In genomic region chr1:235083589-235084323, GRCh38 we compare ENCODE assay signal across 8 cellular contexts. TPM values are rescaled to one million over a fixed set of nuclear protein-coding genes. Genes with fewer than 3 reads are reported as not detected.
DNase-seq lines count a peak whose midpoint lies in the region; ATAC-seq and TF ChIP-seq lines count a peak whose summit lies in the region.

No MANE protein-coding gene starts in this region.

- peaks cover 8 to 13% of the 10 kb centered on the region in 2 donors for H3K4me1 ChIP-seq in lung (ENCODE audit: control insufficient read depth in 2 of 2, insufficient read depth in 2 of 2, low read length in 2 of 2)

- no peaks in the 10 kb centered on the region for H3K36me3 ChIP-seq in lung (ENCODE audit: control insufficient read depth in 2 of 2, insufficient read depth in 2 of 2, low read length in 2 of 2)

- WGBS in lung, 2 donors = 15 to 26% methylated on average over 16 of the region's 16 CpGs

- H3K27ac ChIP-seq in lung (ENCODE audit: low read depth in 1 of 2, low read length in 1 of 2) = peak overlapping the region; percentile 92 to 97

- ATAC-seq in GM19043 (IDR thresholded peaks at IDR 0.05; ENCODE audit: low read depth, unreplicated experiment) (peak; percentile 62), HG03457 (IDR thresholded peaks at IDR 0.05; ENCODE audit: unreplicated experiment) (peak; percentile 53), lung (ENCODE audit: insufficient read depth, low FRiP score) (peak; percentile 94)

- H3K9me3 ChIP-seq in lung (ENCODE audit: control insufficient read depth in 2 of 2, insufficient read depth in 1 of 2, low read length in 1 of 2) = no peaks in the 10 kb centered on the region

- peak; percentile 89 for TF ChIP-seq CTCF in lung (IDR thresholded peaks at IDR 0.05; ENCODE audit: control extremely low read depth, extremely low read depth)

- no peaks in the 10 kb centered on the region for H3K27me3 ChIP-seq in lung (ENCODE audit: control insufficient read depth, insufficient read depth)

- DNase-seq in AG20443 (ENCODE audit: low spot score) (peak; percentile 85), NCI-H526 (lab: John Stamatoyannopoulos, UW) (peak; percentile 42 to 85), dermis microvascular lymphatic vessel endothelial cell (ENCODE audit: low read depth in 2 of 2) (peak; percentile 92 to 94), lung (ENCODE audit: low spot score) (peak; percentile 81)
- DNase-seq in activated CD4-positive, alpha-beta T cell treated with anti-CD3 and anti-CD28 coated beads, Interleukin-2, amount 50 U/mL, for 1 hour = peak; percentile 61
- DNase-seq in stimulated activated CD4-positive, alpha-beta T cell treated with anti-CD3 and anti-CD28 coated beads, TNF-alpha, amount 100 ng/mL, for 48 hours (ENCODE audit: low read depth in 3 of 3) = peak; percentile 38 to 56 (median 56)

- no peak overlapping the region for H3K4me3 ChIP-seq in lung

RNA-seq across cellular contexts. Expression of gene TOMM20, which starts 44.9 kb away (rescaled TPM):
- total RNA-seq in dermis microvascular lymphatic vessel endothelial cell (73.6 and 92.5 TPM in 2 replicates), lung (100 to 1,000 TPM in 1 of 2 donors, 10 to 100 TPM in 1; 88.7 to 115 TPM)
- polyA plus RNA-seq in lung = 10 to 100 TPM; 60.6 to 70.5 TPM
